In the genomic region with DNA sequence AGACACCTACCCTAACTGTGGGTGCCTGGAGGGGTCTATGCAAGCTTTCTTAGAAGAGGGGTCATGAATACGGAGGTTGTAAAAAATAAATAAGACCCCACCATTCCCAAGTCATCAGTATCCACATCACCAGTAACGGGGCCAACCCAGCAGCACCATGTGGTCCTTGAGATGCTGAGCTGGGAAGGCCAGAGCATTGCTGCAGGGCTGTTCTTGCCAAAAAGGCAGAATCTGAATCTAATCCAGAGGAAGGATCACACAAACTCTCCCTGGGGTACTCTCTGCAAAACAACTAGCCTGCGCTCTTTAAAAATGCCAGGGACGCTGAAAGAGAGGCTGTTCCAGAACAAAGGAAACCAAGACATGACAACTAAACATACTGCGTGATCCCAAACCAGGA, we compare ENCODE assay signal across 20 cellular contexts.
"Had no signal": no experiment of that assay in that cellular context is flagged by ENCODE, and none has a peak within 500 bp of the region (broad histone marks: within the 10 kb centered on the region; RNA-seq: fewer than 3 reads in every experiment).

No MANE protein-coding gene starts in this region.

- H3K4me3 ChIP-seq: mucosa of descending colon, suprapubic skin had no signal

- H3K9me3 Mint-ChIP-seq: activated B cell treated with CpG ODN at 0.5 μM for 24 hours; activated T-helper 17 cell treated with anti-CD3 and anti-CD28 coated beads, Interleukin-2, amount 50 U/mL, for 72 hours; T-helper 2 cell treated with Interferon-gamma antibody and Interleukin-4, amounts not matched to agents 5 μg/mL and 100 μg/mL, for 36 hours had no signal

- H3K4me1 Mint-ChIP-seq: activated B cell treated with CpG ODN at 0.5 μM for 24 hours; naive thymus-derived CD4-positive, alpha-beta T cell had no signal

- ATAC-seq: activated T-helper 17 cell treated with anti-CD3 and anti-CD28 coated beads, Interleukin-2, amount 50 U/mL, for 72 hours; mucosa of descending colon; naive thymus-derived CD4-positive, alpha-beta T cell had no signal

- H3K27ac Mint-ChIP-seq: activated B cell treated with CpG ODN at 0.5 μM for 24 hours; activated T-helper 17 cell treated with anti-CD3 and anti-CD28 coated beads, Interleukin-2, amount 50 U/mL, for 72 hours; T-helper 2 cell treated with Interferon-gamma antibody and Interleukin-4, amounts not matched to agents 5 μg/mL and 100 μg/mL, for 36 hours had no signal

- H3K27me3 ChIP-seq: suprapubic skin had no signal

- H3K9me3 ChIP-seq: mucosa of descending colon, suprapubic skin had no signal

- H3K36me3 ChIP-seq: suprapubic skin had no signal

- DNase-seq: activated B cell treated with CpG ODN at 0.5 μM for 24 hours; activated CD4-positive, alpha-beta T cell treated with anti-CD3 and anti-CD28 coated beads for 48 hours; activated CD8-positive, alpha-beta memory T cell treated with anti-CD3 and anti-CD28 coated beads for 24 hours; activated naive CD4-positive, alpha-beta T cell treated with Interleukin-2 at 50 U/mL for 16 hours; activated T-cell treated with anti-CD3 and anti-CD28 coated beads for 4 hours; anterior cingulate cortex; dermis blood vessel endothelial cell; left cardiac atrium; mammary epithelial cell; mucosa of descending colon; naive thymus-derived CD4-positive, alpha-beta T cell; posterior cingulate gyrus; small intestine; stimulated activated CD4-positive, alpha-beta T cell treated with anti-CD3 and anti-CD28 coated beads, Interleukin-4, amount 100 ng/mL, for 24 hours; stimulated activated naive CD4-positive, alpha-beta T cell treated with Interleukin-2 at 50 U/mL for 16 hours; trophoblast cell had no signal

- H3K27ac ChIP-seq: epithelial cell of prostate, suprapubic skin had no signal

- H3K4me3 Mint-ChIP-seq: activated B cell treated with CpG ODN at 0.5 μM for 24 hours; activated T-helper 17 cell treated with anti-CD3 and anti-CD28 coated beads, Interleukin-2, amount 50 U/mL, for 72 hours; naive thymus-derived CD4-positive, alpha-beta T cell; T-helper 2 cell treated with Interferon-gamma antibody and Interleukin-4, amounts not matched to agents 5 μg/mL and 100 μg/mL, for 36 hours had no signal
